15 cellular contexts compared by ENCODE assay signal in genomic region chr1:109773900-109774485, GRCh38. TPM values are rescaled to one million over a fixed set of nuclear protein-coding genes. Genes with fewer than 3 reads are reported as not detected.
DNase-seq lines count a peak whose midpoint lies in the region; ATAC-seq, FAIRE-seq and TF ChIP-seq lines count a peak whose summit lies in the region.
"Had no signal": no experiment of that assay in that cellular context is flagged by ENCODE, and none has a peak within 500 bp of the region (broad histone marks: within the 10 kb centered on the region; RNA-seq: fewer than 3 reads in every experiment).

No MANE protein-coding gene starts in this region.

- H3K4me3 ChIP-seq in GM23338 (no peak overlapping the region), RWPE2 (ENCODE audit: severe bottlenecking) (no peak overlapping the region), spleen (no peak overlapping the region)
- H3K4me3 ChIP-seq: gastrocnemius medialis, suprapubic skin had no signal

- H4K20me1 ChIP-seq in GM23338 (replicated peaks; ENCODE audit: insufficient read depth), result no peaks in the 10 kb centered on the region

- TF ChIP-seq CTCF in GM23338 (conservative IDR thresholded peaks at IDR 0.05; ENCODE audit: low read depth in 2 of 2) (no peak), RWPE2 (IDR thresholded peaks at IDR 0.05; ENCODE audit: poor library complexity, severe bottlenecking) (peak; percentile 71), spleen (IDR thresholded peaks at IDR 0.05 in 8 of 11, conservative IDR thresholded peaks at IDR 0.05 in 3 of 11) (peak in 3 of 11 experiments; percentile 6 to 34 (median 18))

- no peaks in the 10 kb centered on the region for H3K9me3 Mint-ChIP-seq in GM23338
- H3K9me3 Mint-ChIP-seq: IgD-negative memory B cell; naive thymus-derived CD4-positive, alpha-beta T cell; T-helper 2 cell treated with Interferon-gamma antibody and Interleukin-4, amounts not matched to agents 5 μg/mL and 100 μg/mL, for 36 hours had no signal

- no peaks in the 10 kb centered on the region; the same call in 2 of the 3 replicates for H3K4me1 Mint-ChIP-seq in GM23338

- ATAC-seq in GM23338, result no peak
- ATAC-seq in RWPE2 (ENCODE audit: low read depth), result no peak

- no peak for TF ChIP-seq POLR2A in spleen (IDR thresholded peaks at IDR 0.05)
- no peak for TF ChIP-seq POLR2A in H54 (IDR thresholded peaks at IDR 0.05; ENCODE audit: low read depth, low read length)

- H3K79me2 ChIP-seq in GM23338 (replicated peaks; ENCODE audit: insufficient read depth), result no peaks in the 10 kb centered on the region

- H2AFZ ChIP-seq in GM23338, result peak overlapping the region; percentile 91

- H3K36me3 ChIP-seq in GM23338 (ENCODE audit: insufficient read depth), result no peaks in the 10 kb centered on the region
- H3K36me3 ChIP-seq in RWPE2 (ENCODE audit: low read depth), result no peaks in the 10 kb centered on the region
- no peaks in the 10 kb centered on the region for H3K36me3 ChIP-seq in spleen
- H3K36me3 ChIP-seq: gastrocnemius medialis, suprapubic skin had no signal

- H3K9me3 ChIP-seq in RWPE2 (ENCODE audit: severe bottlenecking), result no peaks in the 10 kb centered on the region
- no peaks in the 10 kb centered on the region for H3K9me3 ChIP-seq in spleen
- H3K9me3 ChIP-seq: gastrocnemius medialis, suprapubic skin had no signal

- H3K4me3 Mint-ChIP-seq in GM23338, result no peak overlapping the region
- H3K4me3 Mint-ChIP-seq: activated CD8-positive, alpha-beta memory T cell treated with anti-CD3 and anti-CD28 coated beads, Interleukin-2, amount 10 ng/mL, durations not matched to agents 7 days and 5 days; naive thymus-derived CD4-positive, alpha-beta T cell; T-helper 2 cell treated with Interferon-gamma antibody and Interleukin-4, amounts not matched to agents 5 μg/mL and 100 μg/mL, for 36 hours had no signal

- H3K9me2 ChIP-seq in GM23338 (ENCODE audit: insufficient read depth), result no peaks in the 10 kb centered on the region

- 21 to 50% (median 50%) methylated on average over 5 to 6 of the region's 6 CpGs for WGBS in spleen, 5 donors

- H3K27ac Mint-ChIP-seq in GM23338, result no peak overlapping the region
- H3K27ac Mint-ChIP-seq: activated CD8-positive, alpha-beta memory T cell treated with anti-CD3 and anti-CD28 coated beads, Interleukin-2, amount 10 ng/mL, durations not matched to agents 7 days and 5 days; IgD-negative memory B cell; T-helper 2 cell treated with Interferon-gamma antibody and Interleukin-4, amounts not matched to agents 5 μg/mL and 100 μg/mL, for 36 hours had no signal

- FAIRE-seq in H54 (lab: Jason Lieb, UNC), result no peak
- FAIRE-seq: colon had no signal

- H3F3A ChIP-seq in GM23338 (replicated peaks; ENCODE audit: low read depth), result no peaks in the 10 kb centered on the region

- no peaks in the 10 kb centered on the region for H3K27me3 ChIP-seq in GM23338 (ENCODE audit: insufficient read depth)
- no peaks in the 10 kb centered on the region for H3K27me3 ChIP-seq in RWPE2 (ENCODE audit: insufficient read depth, poor library complexity, severe bottlenecking)
- H3K27me3 ChIP-seq in spleen (replicated peaks in 1 of 7), result peaks cover 0 to 6% (median 0%) of the 10 kb centered on the region in 7 donors
- H3K27me3 ChIP-seq: gastrocnemius medialis, suprapubic skin had no signal

- H3K27me3 Mint-ChIP-seq in GM23338 (ENCODE audit: insufficient read depth, low read depth, poor library complexity), result peaks cover 21% of the 10 kb centered on the region

- no peaks in the 10 kb centered on the region for H3K36me3 Mint-ChIP-seq in GM23338 (ENCODE audit: low read depth)
- H3K36me3 Mint-ChIP-seq: activated CD8-positive, alpha-beta memory T cell treated with anti-CD3 and anti-CD28 coated beads, Interleukin-2, amount 10 ng/mL, durations not matched to agents 7 days and 5 days; IgD-negative memory B cell; naive thymus-derived CD4-positive, alpha-beta T cell had no signal

- no peak overlapping the region for H3K4me2 ChIP-seq in GM23338

- H3K4me1 ChIP-seq in GM23338 (ENCODE audit: insufficient read depth) (no peaks in the 10 kb centered on the region), RWPE2 (ENCODE audit: insufficient read depth, poor library complexity, severe bottlenecking) (no peaks in the 10 kb centered on the region), spleen (peaks cover 0 to 27% (median 12%) of the 10 kb centered on the region in 6 donors)

- intact Hi-C loops in spleen (cut with DNase I; ENCODE audit: low total_unique reads), result loop anchor here (5.0 kb wide), 1 partner anchor 132 kb away; no protein-coding TSS in a partner anchor

- H3K27ac ChIP-seq in GM23338 (ENCODE audit: low read depth) (no peak overlapping the region), RWPE2 (ENCODE audit: poor library complexity, severe bottlenecking) (no peak overlapping the region), spleen (no peak overlapping the region)
- H3K27ac ChIP-seq: suprapubic skin had no signal

- DNase-seq in GM23338 (ENCODE audit: low spot score), result no peak
- DNase-seq in RWPE2 (ENCODE audit: low spot score), result peak; percentile 30
- peak; percentile 43 for DNase-seq in islet precursor cell
- peak; percentile 71 for DNase-seq in spleen
- DNase-seq in H54 (ENCODE audit: insufficient read length, low spot score), result no peak
- DNase-seq in NCI-H446 treated with DMSO at 0.1 percent for 48 hours (lab: John Stamatoyannopoulos, UW), result no peak
- DNase-seq in DMS53 (lab: John Stamatoyannopoulos, UW), result no peak

TF ChIP-seq in GM23338, 12 proteins besides CTCF, POLR2A, EP300 and RAD21:
- no peak for TF ChIP-seq POLR2AphosphoS5 (IDR thresholded peaks at IDR 0.05; ENCODE audit: low read depth)
- no peak for TF ChIP-seq EZH2phosphoT487 (IDR thresholded peaks at IDR 0.05; ENCODE audit: unreplicated experiment)

RNA-seq across cellular contexts. Expression of gene EPS8L3, which starts 10.3 kb away (rescaled TPM):
- not detected in 2 replicates for total RNA-seq in GM23338 (2014; rRNA removed; shearing (Covaris generic))
- not detected in 2 replicates for polyA plus RNA-seq in GM23338 (2016; fragmentation: Nextera tagmentation; extraction: Ambion mirVana)
- 1 to 10 TPM in 1 of 7 donors, not detected in 6; 1.2 TPM for total RNA-seq in spleen
- not detected for polyA plus RNA-seq in spleen
- total RNA-seq: activated CD8-positive, alpha-beta memory T cell treated with anti-CD3 and anti-CD28 coated beads, Interleukin-2, amount 10 ng/mL, durations not matched to agents 7 days and 5 days; lower leg skin; naive thymus-derived CD4-positive, alpha-beta T cell; suprapubic skin had no signal
- polyA plus RNA-seq: IgD-negative memory B cell; naive thymus-derived CD4-positive, alpha-beta T cell had no signal

RNA-seq across cellular contexts. Expression of gene GSTM3, which starts 33.2 kb away (rescaled TPM):
- 3.1 and 7.4 TPM in 2 replicates for total RNA-seq in GM23338 (2014; rRNA removed; shearing (Covaris generic))
- polyA plus RNA-seq in GM23338 (2016; fragmentation: Nextera tagmentation; extraction: Ambion mirVana), result 3.9 and 4.1 TPM in 2 replicates
- total RNA-seq in spleen, result 10 to 100 TPM in 6 of 7 donors, 1 to 10 TPM in 1; 8.9 to 42.4 (median 21.9) TPM
- polyA plus RNA-seq in spleen, result 10 to 100 TPM; 11.2 to 44.0 (median 16.9) TPM

Comparison
In these comparisons a context has a peak if more than half of its experiments do, and no peak if none do; other contexts are left out.
1. DNase-seq: peak in RWPE2 (single experiment), islet precursor cell (single experiment) and spleen (single experiment); none in GM23338 (single experiment), H54 (single experiment), NCI-H446 treated with DMSO at 0.1 percent for 48 hours (single experiment) and DMS53 (single experiment).